In genomic region chr22:49906799-49907290, GRCh38 we compare ENCODE assay signal across 25 cellular contexts. TPM values are rescaled to one million over a fixed set of nuclear protein-coding genes. Genes with fewer than 3 reads are reported as not detected.
A peak's percentile ranks its signal among the peaks of the same experiment; 100 is the strongest.
DNase-seq lines count a peak whose midpoint lies in the region; ATAC-seq lines count a peak whose summit lies in the region.
"Had no signal": no experiment of that assay in that cellular context is flagged by ENCODE, and none has a peak within 500 bp of the region (broad histone marks: within the 10 kb centered on the region; RNA-seq: fewer than 3 reads in every experiment).

No MANE protein-coding gene starts in this region.

- peaks cover 23% of the 10 kb centered on the region for H3K36me3 Mint-ChIP-seq in stimulated activated naive CD8-positive, alpha-beta T cell treated with anti-CD3 and anti-CD28 coated beads, Interleukin-15, Interleukin-2, amounts not matched to agents 100 ng/mL and 50 ng/mL, for 24 hours (ENCODE audit: low read depth)
- peaks cover 30% of the 10 kb centered on the region for H3K36me3 Mint-ChIP-seq in activated naive CD8-positive, alpha-beta T cell treated with anti-CD3 and anti-CD28 coated beads, Interleukin-2, amount 10 ng/mL, durations not matched to agents 7 days and 5 days
- peaks cover 6 to 36% (median 8%) of the 10 kb centered on the region in 5 donors for H3K36me3 Mint-ChIP-seq in naive thymus-derived CD4-positive, alpha-beta T cell
- H3K36me3 Mint-ChIP-seq: natural killer cell had no signal

- H3K4me1 Mint-ChIP-seq in stimulated activated naive CD8-positive, alpha-beta T cell treated with anti-CD3 and anti-CD28 coated beads, Interleukin-15, Interleukin-2, amounts not matched to agents 100 ng/mL and 50 ng/mL, for 24 hours (ENCODE audit: low read depth), result no peaks in the 10 kb centered on the region
- peaks cover 2% of the 10 kb centered on the region for H3K4me1 Mint-ChIP-seq in activated naive CD8-positive, alpha-beta T cell treated with anti-CD3 and anti-CD28 coated beads, Interleukin-2, amount 10 ng/mL, durations not matched to agents 7 days and 5 days
- H3K4me1 Mint-ChIP-seq in naive thymus-derived CD4-positive, alpha-beta T cell, result peaks cover 0 to 9% (median 6%) of the 10 kb centered on the region in 7 donors
- H3K4me1 Mint-ChIP-seq: activated CD4-positive, alpha-beta T cell treated with anti-CD3 and anti-CD28 coated beads for 36 hours; mesothelial cell of epicardium had no signal

- no peak overlapping the region for H3K4me3 Mint-ChIP-seq in stimulated activated naive CD8-positive, alpha-beta T cell treated with anti-CD3 and anti-CD28 coated beads, Interleukin-15, Interleukin-2, amounts not matched to agents 100 ng/mL and 50 ng/mL, for 24 hours
- no peak overlapping the region for H3K4me3 Mint-ChIP-seq in activated naive CD8-positive, alpha-beta T cell treated with anti-CD3 and anti-CD28 coated beads, Interleukin-2, amount 10 ng/mL, durations not matched to agents 7 days and 5 days
- H3K4me3 Mint-ChIP-seq in naive thymus-derived CD4-positive, alpha-beta T cell, result no peak overlapping the region
- H3K4me3 Mint-ChIP-seq: activated CD4-positive, alpha-beta T cell treated with anti-CD3 and anti-CD28 coated beads for 36 hours; dendritic cell treated with granulocyte-macrophage colony-stimulating factor and Interleukin-4, amounts not matched to agents 40 ng/mL and 50 ng/mL, for 4 days; immature natural killer cell; mesothelial cell of epicardium; natural killer cell had no signal

- no peak overlapping the region for H3K4me3 ChIP-seq in naive thymus-derived CD4-positive, alpha-beta T cell (ENCODE audit: low read length)
- H3K4me3 ChIP-seq: BLaER1 treated with 17β-estradiol and CSF1 and Interleukin-3, amounts not matched to agents 10 nM and 100 nM; GM23248; MG63; skin epidermis had no signal

- DNase-seq in stimulated activated naive CD8-positive, alpha-beta T cell treated with anti-CD3 and anti-CD28 coated beads, Interleukin-15, Interleukin-2, amounts not matched to agents 100 U/mL and 50 U/mL, for 24 hours, result no peak
- no peak for DNase-seq in activated naive CD8-positive, alpha-beta T cell treated with anti-CD3 and anti-CD28 coated beads, Interleukin-2, amount 10 ng/mL, durations not matched to agents 7 days and 5 days
- DNase-seq in naive thymus-derived CD4-positive, alpha-beta T cell, result no peak
- DNase-seq in T1000 (lab: John Stamatoyannopoulos, UW), result no peak
- no peak for DNase-seq in NCI-H1092 (lab: John Stamatoyannopoulos, UW)
- DNase-seq in substantia nigra (lab: John Stamatoyannopoulos, UW), result no peak
- DNase-seq in left lobe of liver (ENCODE audit: low spot score), result no peak
- DNase-seq: activated CD4-positive, alpha-beta T cell treated with anti-CD3 and anti-CD28 coated beads for 36 hours; activated naive CD4-positive, alpha-beta T cell treated with Interleukin-2 at 50 U/mL for 16 hours; activated T-cell treated with anti-CD3 and anti-CD28 coated beads, Interleukin-2, amount 50 U/mL, for 1 hour; caudate nucleus; GM23248; hippocampal formation; immature natural killer cell; KBM-7; MG63; natural killer cell; NCI-H2029 treated with DMSO at 0.1 percent for 48 hours; NCI-H345; NCI-H748 treated with DMSO at 0.1 percent for 48 hours had no signal

- peaks cover 3% of the 10 kb centered on the region for H3K9me3 Mint-ChIP-seq in stimulated activated naive CD8-positive, alpha-beta T cell treated with anti-CD3 and anti-CD28 coated beads, Interleukin-15, Interleukin-2, amounts not matched to agents 100 ng/mL and 50 ng/mL, for 24 hours
- no peaks in the 10 kb centered on the region for H3K9me3 Mint-ChIP-seq in activated naive CD8-positive, alpha-beta T cell treated with anti-CD3 and anti-CD28 coated beads, Interleukin-2, amount 10 ng/mL, durations not matched to agents 7 days and 5 days
- H3K9me3 Mint-ChIP-seq in naive thymus-derived CD4-positive, alpha-beta T cell, result peaks cover 0 to 2% (median 0%) of the 10 kb centered on the region in 11 donors
- H3K9me3 Mint-ChIP-seq: immature natural killer cell, mesothelial cell of epicardium, natural killer cell had no signal

- POLR2A ChIA-PET in activated naive CD8-positive, alpha-beta T cell treated with anti-CD3 and anti-CD28 coated beads, Interleukin-2, amount 10 ng/mL, durations not matched to agents 7 days and 5 days (lab: Charles Lee), result no interaction called here
- POLR2A ChIA-PET in naive thymus-derived CD4-positive, alpha-beta T cell (lab: Charles Lee), result interaction anchor here (1.3 kb wide), 1 partner anchor 139 kb away, joined by 3 read pairs; no protein-coding TSS in a partner anchor

- ATAC-seq in stimulated activated naive CD8-positive, alpha-beta T cell treated with anti-CD3 and anti-CD28 coated beads, Interleukin-15, Interleukin-2, amounts not matched to agents 100 U/mL and 50 U/mL, for 24 hours, result no peak
- ATAC-seq in activated naive CD8-positive, alpha-beta T cell treated with anti-CD3 and anti-CD28 coated beads, Interleukin-2, amount 10 ng/mL, durations not matched to agents 7 days and 5 days (ENCODE audit: low read depth), result no peak
- no peak for ATAC-seq in naive thymus-derived CD4-positive, alpha-beta T cell
- ATAC-seq in left lobe of liver, result no peak
- ATAC-seq: activated CD4-positive, alpha-beta T cell treated with anti-CD3 and anti-CD28 coated beads for 36 hours; natural killer cell had no signal

- H3K27ac ChIP-seq in naive thymus-derived CD4-positive, alpha-beta T cell (ENCODE audit: low read depth, low read length), result peak overlapping the region; percentile 50
- H3K27ac ChIP-seq in substantia nigra (ENCODE audit: low read depth, low read length, poor library complexity, severe bottlenecking), result no peak overlapping the region
- H3K27ac ChIP-seq: BLaER1 treated with 17β-estradiol and CSF1 and Interleukin-3, amounts not matched to agents 10 nM and 100 nM; GM23248; skin epidermis had no signal

- no peaks in the 10 kb centered on the region for H3K4me1 ChIP-seq in naive thymus-derived CD4-positive, alpha-beta T cell (ENCODE audit: control insufficient read depth in 2 of 2, insufficient read depth in 2 of 2, low read length in 2 of 2)

- no peaks in the 10 kb centered on the region for H3K27me3 ChIP-seq in naive thymus-derived CD4-positive, alpha-beta T cell (ENCODE audit: control insufficient read depth in 2 of 2, insufficient read depth in 2 of 2, low read length in 2 of 2)
- H3K27me3 ChIP-seq: BLaER1 treated with 17β-estradiol and CSF1 and Interleukin-3, amounts not matched to agents 10 nM and 100 nM; MG63 had no signal

- CTCF ChIA-PET in naive thymus-derived CD4-positive, alpha-beta T cell (lab: Charles Lee), result no interaction called here

- no peaks in the 10 kb centered on the region for H3K27me3 Mint-ChIP-seq in stimulated activated naive CD8-positive, alpha-beta T cell treated with anti-CD3 and anti-CD28 coated beads, Interleukin-15, Interleukin-2, amounts not matched to agents 100 ng/mL and 50 ng/mL, for 24 hours
- no peaks in the 10 kb centered on the region for H3K27me3 Mint-ChIP-seq in activated naive CD8-positive, alpha-beta T cell treated with anti-CD3 and anti-CD28 coated beads, Interleukin-2, amount 10 ng/mL, durations not matched to agents 7 days and 5 days
- no peaks in the 10 kb centered on the region for H3K27me3 Mint-ChIP-seq in naive thymus-derived CD4-positive, alpha-beta T cell
- H3K27me3 Mint-ChIP-seq: activated CD4-positive, alpha-beta T cell treated with anti-CD3 and anti-CD28 coated beads for 36 hours; dendritic cell treated with granulocyte-macrophage colony-stimulating factor and Interleukin-4, amounts not matched to agents 40 ng/mL and 50 ng/mL, for 4 days had no signal

- H3K36me3 ChIP-seq in naive thymus-derived CD4-positive, alpha-beta T cell (ENCODE audit: control insufficient read depth in 2 of 3, insufficient read depth in 3 of 3, low read length in 3 of 3), result peaks cover 0 to 85% (median 22%) of the 10 kb centered on the region in 3 experiments

- intact Hi-C loops in naive thymus-derived CD4-positive, alpha-beta T cell (cut with micrococcal nuclease), result no loop called here

- H3K9me3 ChIP-seq in naive thymus-derived CD4-positive, alpha-beta T cell (ENCODE audit: control insufficient read depth in 2 of 3, low read length in 3 of 3), result no peaks in the 10 kb centered on the region
- H3K9me3 ChIP-seq: MG63 had no signal

- H3K27ac Mint-ChIP-seq in stimulated activated naive CD8-positive, alpha-beta T cell treated with anti-CD3 and anti-CD28 coated beads, Interleukin-15, Interleukin-2, amounts not matched to agents 100 ng/mL and 50 ng/mL, for 24 hours, result peak overlapping the region; percentile 38
- peak overlapping the region; percentile 12 for H3K27ac Mint-ChIP-seq in activated naive CD8-positive, alpha-beta T cell treated with anti-CD3 and anti-CD28 coated beads, Interleukin-2, amount 10 ng/mL, durations not matched to agents 7 days and 5 days
- peak overlapping the region in 8 of 9 donors; percentile 30 to 87 (median 70) for H3K27ac Mint-ChIP-seq in naive thymus-derived CD4-positive, alpha-beta T cell
- H3K27ac Mint-ChIP-seq: activated CD4-positive, alpha-beta T cell treated with anti-CD3 and anti-CD28 coated beads for 36 hours; dendritic cell treated with granulocyte-macrophage colony-stimulating factor and Interleukin-4, amounts not matched to agents 40 ng/mL and 50 ng/mL, for 4 days; mesothelial cell of epicardium had no signal

RNA-seq across cellular contexts. Expression of gene ALG12, which starts 11.4 kb away (rescaled TPM):
- total RNA-seq in activated naive CD8-positive, alpha-beta T cell treated with anti-CD3 and anti-CD28 coated beads, Interleukin-2, amount 10 ng/mL, durations not matched to agents 7 days and 5 days, result 10 to 100 TPM; 18.0 to 20.2 TPM
- total RNA-seq in naive thymus-derived CD4-positive, alpha-beta T cell, result 10 to 100 TPM; 16.2 to 22.4 (median 19.5) TPM
- polyA plus RNA-seq in naive thymus-derived CD4-positive, alpha-beta T cell, result 10 to 100 TPM; 10.4 to 21.2 TPM
- total RNA-seq in left lobe of liver, result 19.1 TPM

RNA-seq across cellular contexts. Expression of gene CRELD2, which starts 11.6 kb away (rescaled TPM):
- 10 to 100 TPM; 40.3 to 41.0 TPM for total RNA-seq in activated naive CD8-positive, alpha-beta T cell treated with anti-CD3 and anti-CD28 coated beads, Interleukin-2, amount 10 ng/mL, durations not matched to agents 7 days and 5 days
- 10 to 100 TPM; 19.7 to 80.9 (median 28.5) TPM for total RNA-seq in naive thymus-derived CD4-positive, alpha-beta T cell
- polyA plus RNA-seq in naive thymus-derived CD4-positive, alpha-beta T cell, result 10 to 100 TPM; 37.3 to 39.1 TPM
- 65.1 TPM for total RNA-seq in left lobe of liver

RNA-seq across cellular contexts. Expression of gene ZBED4, which starts 53.2 kb away (rescaled TPM):
- total RNA-seq in activated naive CD8-positive, alpha-beta T cell treated with anti-CD3 and anti-CD28 coated beads, Interleukin-2, amount 10 ng/mL, durations not matched to agents 7 days and 5 days, result 10 to 100 TPM; 21.0 to 21.5 TPM
- total RNA-seq in naive thymus-derived CD4-positive, alpha-beta T cell, result 10 to 100 TPM; 13.6 to 20.1 (median 17.1) TPM
- 10 to 100 TPM in 1 of 2 donors, 1 to 10 TPM in 1; 6.0 to 10.6 TPM for polyA plus RNA-seq in naive thymus-derived CD4-positive, alpha-beta T cell
- 4.7 TPM for total RNA-seq in left lobe of liver

RNA-seq across cellular contexts. Expression of gene PIM3, which starts 53.7 kb away (rescaled TPM):
- total RNA-seq in activated naive CD8-positive, alpha-beta T cell treated with anti-CD3 and anti-CD28 coated beads, Interleukin-2, amount 10 ng/mL, durations not matched to agents 7 days and 5 days, result 10 to 100 TPM; 44.3 to 48.5 TPM
- total RNA-seq in naive thymus-derived CD4-positive, alpha-beta T cell, result 100 to 1,000 TPM in 2 of 5 experiments, 10 to 100 TPM in 3; 44.4 to 164 (median 78.3) TPM
- polyA plus RNA-seq in naive thymus-derived CD4-positive, alpha-beta T cell, result 10 to 100 TPM; 21.3 to 38.8 TPM
- total RNA-seq in left lobe of liver, result 36.8 TPM

Comparison
In these comparisons a context has a peak if more than half of its experiments do, and no peak if none do; other contexts are left out.
1. H3K27ac Mint-ChIP-seq: peak in every context shown above with its lines; median percentile 70 in naive thymus-derived CD4-positive, alpha-beta T cell; 38 in stimulated activated naive CD8-positive, alpha-beta T cell treated with anti-CD3 and anti-CD28 coated beads, Interleukin-15, Interleukin-2, amounts not matched to agents 100 ng/mL and 50 ng/mL, for 24 hours; 12 in activated naive CD8-positive, alpha-beta T cell treated with anti-CD3 and anti-CD28 coated beads, Interleukin-2, amount 10 ng/mL, durations not matched to agents 7 days and 5 days.